ENCODE assay signal across 12 cellular contexts in genomic region chr3:10557783-10558373, GRCh38. TPM values are rescaled to one million over a fixed set of nuclear protein-coding genes. Genes with fewer than 3 reads are reported as not detected.
DNase-seq lines count a peak whose midpoint lies in the region; ATAC-seq and TF ChIP-seq lines count a peak whose summit lies in the region.
"Had no signal": no experiment of that assay in that cellular context is flagged by ENCODE, and none has a peak within 500 bp of the region (broad histone marks: within the 10 kb centered on the region; RNA-seq: fewer than 3 reads in every experiment).

No MANE protein-coding gene starts in this region.

- peaks cover 4% of the 10 kb centered on the region for H3K27me3 ChIP-seq in IMR-90 (ENCODE audit: control insufficient read depth, insufficient read depth, low read length)
- no peaks in the 10 kb centered on the region for H3K27me3 ChIP-seq in adrenal gland
- H3K27me3 ChIP-seq: Peyer's patch had no signal

- no peaks in the 10 kb centered on the region for H4K20me1 ChIP-seq in IMR-90 (ENCODE audit: insufficient read depth, low read length)

- no peak overlapping the region for H3K4ac ChIP-seq in IMR-90 (ENCODE audit: low read depth, low read length)

- H4K91ac ChIP-seq in IMR-90 (ENCODE audit: insufficient read depth, low read depth, low read length), result no peak overlapping the region

- no peak overlapping the region for H3K18ac ChIP-seq in IMR-90 (ENCODE audit: low read depth, low read length)

- no peak for TF ChIP-seq POLR2A in IMR-90 (IDR thresholded peaks at IDR 0.05; ENCODE audit: low read depth, low read length)
- no peak for TF ChIP-seq POLR2A in adrenal gland (IDR thresholded peaks at IDR 0.05)

- CTCF ChIA-PET in IMR-90 (lab: Yijun Ruan, JAX), result no interaction called here

- H3K27ac ChIP-seq in IMR-90 (ENCODE audit: insufficient read depth, low read length) (no peak overlapping the region), adrenal gland (no peak overlapping the region)
- H3K27ac ChIP-seq: Peyer's patch had no signal

- dilution Hi-C loops in IMR-90 (cut with HindIII; ENCODE audit: low sequenced_read_pairs, unreplicated experiment), result no loop called here

- no peak overlapping the region for H3K56ac ChIP-seq in IMR-90 (ENCODE audit: extremely low read depth, insufficient read depth, low read length)

- no peak for TF ChIP-seq RAD21 in IMR-90 (IDR thresholded peaks at IDR 0.05; ENCODE audit: low read length)

- WGBS in IMR-90 (ENCODE audit: extremely low coverage in 2 of 2, insufficient read length in 1 of 2), 2 experiments, result 40% methylated on average over 1 of the region's 5 CpGs; no CpG with 5 or more reads in 1 of the 2 experiments
- 48 to 64% (median 54%) methylated on average over 4 to 5 of the region's 5 CpGs for WGBS in adrenal gland, 4 donors

- no peaks in the 10 kb centered on the region for H3K9me1 ChIP-seq in IMR-90 (ENCODE audit: insufficient read depth, low read length)

- no peak overlapping the region for H4K5ac ChIP-seq in IMR-90 (ENCODE audit: low read depth, low read length)

- no peak overlapping the region for H2BK15ac ChIP-seq in IMR-90 (ENCODE audit: low read depth, low read length)

- H3K36me3 ChIP-seq in IMR-90 (ENCODE audit: control insufficient read depth, insufficient read depth, low read length) (no peaks in the 10 kb centered on the region), adrenal gland (replicated peaks in 1 of 2) (no peaks in the 10 kb centered on the region)
- H3K36me3 ChIP-seq: Peyer's patch had no signal

- ATAC-seq in IMR-90 (ENCODE audit: low read depth), result no peak; the same call in 1 of the 2 replicates
- ATAC-seq: GM23338, right cardiac atrium had no signal

- no peak overlapping the region for H2BK20ac ChIP-seq in IMR-90 (ENCODE audit: low read depth, low read length)

- BruUV-seq in IMR-90 (replicated peaks; lab: Mats Ljungman, UMichigan), result no TSS peak

- in situ Hi-C loops in IMR-90 (cut with MboI; ENCODE audit: low sequenced_read_pairs), result no loop called here

- no peaks in the 10 kb centered on the region for H3K79me1 ChIP-seq in IMR-90 (ENCODE audit: low read depth in 1 of 2, low read length in 2 of 2)

- intact Hi-C loops in IMR-90 (cut with micrococcal nuclease) (no loop called here), adrenal gland (cut with DNase I) (no loop called here)

- H2BK120ac ChIP-seq in IMR-90 (ENCODE audit: low read depth, low read length), result no peak overlapping the region

- no peak overlapping the region for H3K23ac ChIP-seq in IMR-90 (ENCODE audit: low read depth, low read length)

- no peak overlapping the region for H2BK5ac ChIP-seq in IMR-90 (ENCODE audit: low read depth, low read length, poor library complexity, severe bottlenecking)

- no peak overlapping the region for H3K4me3 ChIP-seq in IMR-90 (ENCODE audit: insufficient read depth, low read depth, low read length)
- no peak overlapping the region for H3K4me3 ChIP-seq in adrenal gland
- H3K4me3 ChIP-seq: GM23338, lung, Peyer's patch had no signal

- POLR2A ChIA-PET in IMR-90 (lab: Charles Lee; ENCODE audit: unreplicated experiment), result no interaction called here

- no peaks in the 10 kb centered on the region for H3K9me3 ChIP-seq in IMR-90 (ENCODE audit: control insufficient read depth, insufficient read depth, low read length)
- no peaks in the 10 kb centered on the region for H3K9me3 ChIP-seq in adrenal gland (replicated peaks in 1 of 3)

- TF ChIP-seq CTCF in IMR-90 (conservative IDR thresholded peaks at IDR 0.05; ENCODE audit: low read depth, low read length) (no peak), adrenal gland (IDR thresholded peaks at IDR 0.05) (no peak)

- peak; percentile 64 for DNase-seq in AG20443 (ENCODE audit: low spot score)
- peak; percentile 37 for DNase-seq in IMR-90
- DNase-seq in adrenal gland, result peak; percentile 27 to 55 (median 41)
- DNase-seq in islet precursor cell, result peak; percentile 62
- no peak for DNase-seq in superior temporal gyrus (ENCODE audit: extremely low spot score)
- no peak for DNase-seq in DMS53 (lab: John Stamatoyannopoulos, UW)
- DNase-seq in stimulated activated CD4-positive, alpha-beta T cell treated with anti-CD3 and anti-CD28 coated beads, Interleukin-4, amount 100 ng/mL, for 1 hour, result no peak
- DNase-seq in iPS-NIHi11 (ENCODE audit: low spot score), result no peak
- DNase-seq: Peyer's patch, right cardiac atrium had no signal

- no peak overlapping the region for H2AK5ac ChIP-seq in IMR-90 (ENCODE audit: low read depth, low read length)

- no peak overlapping the region for H2AFZ ChIP-seq in IMR-90 (replicated peaks; ENCODE audit: low read length, poor library complexity)
- H2AFZ ChIP-seq: GM23338 had no signal

- no peak overlapping the region for H3K9ac ChIP-seq in IMR-90 (ENCODE audit: low read depth, low read length)

- no peak overlapping the region for H2AK9ac ChIP-seq in IMR-90 (replicated peaks; ENCODE audit: low read depth, low read length, poor library complexity)

- no peak overlapping the region for H3K4me2 ChIP-seq in IMR-90 (ENCODE audit: low read depth, low read length)
- H3K4me2 ChIP-seq: GM23338 had no signal

- no peak overlapping the region for H4K8ac ChIP-seq in IMR-90 (ENCODE audit: low read depth in 2 of 2, low read length in 2 of 2)

- H3K4me1 ChIP-seq in IMR-90 (ENCODE audit: control insufficient read depth, insufficient read depth, low read length) (no peaks in the 10 kb centered on the region), adrenal gland (replicated peaks in 1 of 2) (no peaks in the 10 kb centered on the region)
- H3K4me1 ChIP-seq: Peyer's patch had no signal

- H3K14ac ChIP-seq in IMR-90 (replicated peaks; ENCODE audit: low read depth, low read length), result no peak overlapping the region

TF ChIP-seq in IMR-90, 13 proteins besides CTCF, POLR2A, EP300 and RAD21:
- TF ChIP-seq USF2 (IDR thresholded peaks at IDR 0.05; ENCODE audit: low read depth, low read length) (peak; percentile 55), RFX5 (IDR thresholded peaks at IDR 0.05; ENCODE audit: low read depth, low read length) (no peak)

RNA-seq across cellular contexts. Expression of gene ATP2B2, which starts 52.5 kb away (rescaled TPM):
- total RNA-seq in IMR-90 (2012; rRNA removed), result under 0.01 TPM in 1 of 2 replicates, not detected in the other
- polyA plus RNA-seq in IMR-90 (2012; rRNA removed), result 0.02 TPM in 1 of 2 replicates, not detected in the other
- polyA plus RNA-seq in IMR-90 (2012; cell fraction: cytosol; rRNA removed), result 0.01 TPM in 1 of 2 replicates, not detected in the other
- polyA plus RNA-seq in IMR-90 (2012; cell fraction: nucleus; rRNA removed; ENCODE audit: low replicate concordance), result 0.01 TPM in 1 of 2 replicates, not detected in the other
- total RNA-seq in adrenal gland, result 1 to 10 TPM in 6 of 8 donors, under 1 TPM in 2; 0.58 to 3.0 (median 1.6) TPM
- 1 to 10 TPM in 2 of 3 donors, under 1 TPM in 1; 0.37 to 1.6 (median 1.0) TPM for polyA plus RNA-seq in adrenal gland
- total RNA-seq: Peyer's patch had no signal
- polyA plus RNA-seq: lung had no signal

Comparison
In these comparisons a context has a peak if more than half of its experiments do, and no peak if none do; other contexts are left out.
1. DNase-seq: peak in AG20443 (single experiment), IMR-90 (single experiment), adrenal gland (7 of 7) and islet precursor cell (single experiment); none in superior temporal gyrus (single experiment), DMS53 (single experiment), stimulated activated CD4-positive, alpha-beta T cell treated with anti-CD3 and anti-CD28 coated beads, Interleukin-4, amount 100 ng/mL, for 1 hour (single experiment) and iPS-NIHi11 (single experiment).